In the genomic region with DNA sequence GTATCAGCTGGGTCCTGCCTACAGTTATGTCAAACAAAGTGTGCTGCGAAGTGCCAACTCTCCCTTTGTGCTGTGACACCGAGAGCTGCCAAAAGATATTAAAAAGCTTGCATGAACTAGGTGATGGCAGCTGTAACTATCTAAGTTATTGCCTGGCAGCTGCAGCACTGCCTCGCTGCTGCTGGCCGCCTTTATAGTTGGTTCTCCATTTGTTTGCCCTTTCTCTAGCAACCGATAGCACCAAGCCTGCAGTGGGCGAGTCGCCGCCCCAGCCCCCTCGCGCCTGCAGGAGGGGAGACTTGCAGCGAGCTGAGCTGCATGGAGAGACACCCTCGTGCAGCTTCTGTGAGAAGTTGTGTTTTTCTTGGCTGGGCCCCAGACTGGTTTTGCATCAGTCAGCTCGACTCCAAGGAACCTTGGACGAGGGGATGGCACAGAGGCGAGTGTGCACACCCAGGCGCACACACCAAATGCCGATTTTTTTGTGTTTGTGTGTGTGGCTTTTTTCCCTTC, we compare ENCODE assay signal across 13 cellular contexts.
DNase-seq lines count a peak whose midpoint lies in the region; TF ChIP-seq lines count a peak whose summit lies in the region.
"Had no signal": no experiment of that assay in that cellular context is flagged by ENCODE, and none has a peak within 500 bp of the region (broad histone marks: within the 10 kb centered on the region; RNA-seq: fewer than 3 reads in every experiment).

No MANE protein-coding gene starts in this region.

- H3K4me1 ChIP-seq in cardiac muscle cell (ENCODE audit: low read depth) (peaks cover 6% of the 10 kb centered on the region), SK-N-SH (ENCODE audit: control insufficient read depth in 1 of 2, insufficient read depth in 2 of 2, low read depth in 1 of 2, low read length in 1 of 2) (no peaks in the 10 kb centered on the region)
- H3K4me1 ChIP-seq: Peyer's patch had no signal

- H3K9ac ChIP-seq in SK-N-SH: no peak overlapping the region

- no peak for TF ChIP-seq CTCF in cardiac muscle cell (IDR thresholded peaks at IDR 0.05; ENCODE audit: low read depth, low read length)
- TF ChIP-seq CTCF in SK-N-SH (IDR thresholded peaks at IDR 0.05): no peak

- H3K27ac ChIP-seq in cardiac muscle cell: no peak overlapping the region
- H3K27ac ChIP-seq in SK-N-SH (ENCODE audit: low read depth in 2 of 2, low read length in 1 of 2): no peak overlapping the region
- H3K27ac ChIP-seq: ovary, Peyer's patch had no signal

- no peak for TF ChIP-seq EP300 in SK-N-SH (IDR thresholded peaks at IDR 0.05; ENCODE audit: borderline replicate concordance in 1 of 2, low read depth in 1 of 2, low read length in 1 of 2)

- no peaks in the 10 kb centered on the region for H4K20me1 ChIP-seq in SK-N-SH (ENCODE audit: insufficient read depth)

- TF ChIP-seq RAD21 in SK-N-SH (IDR thresholded peaks at IDR 0.05; ENCODE audit: low read length): no peak

- H3F3A ChIP-seq in SK-N-SH (replicated peaks; ENCODE audit: insufficient read depth): no peaks in the 10 kb centered on the region

- H3K4me3 ChIP-seq in cardiac muscle cell (no peak overlapping the region), skeletal muscle cell (ENCODE audit: low read depth, low read length) (peak overlapping the region; percentile 13), SK-N-SH (ENCODE audit: low read depth in 2 of 2, low read length in 1 of 2) (no peak overlapping the region)
- H3K4me3 ChIP-seq: ovary, Peyer's patch had no signal

- H3K27me3 ChIP-seq in cardiac muscle cell (no peaks in the 10 kb centered on the region), SK-N-SH (ENCODE audit: insufficient read depth) (no peaks in the 10 kb centered on the region)
- H3K27me3 ChIP-seq: ovary, Peyer's patch had no signal

- DNase-seq in DMS79 (lab: John Stamatoyannopoulos, UW): peak; percentile 16
- DNase-seq in DMS79 treated with DMSO at 0.1 percent for 48 hours (lab: John Stamatoyannopoulos, UW): no peak
- peak; percentile 15 for DNase-seq in NCI-H510A (lab: John Stamatoyannopoulos, UW)
- peak; percentile 14 to 20 for DNase-seq in cardiac muscle cell (ENCODE audit: low read depth in 1 of 2, low spot score in 1 of 2)
- no peak for DNase-seq in skeletal muscle cell (ENCODE audit: low read depth)
- DNase-seq in A172 (ENCODE audit: low spot score): no peak
- no peak for DNase-seq in SK-N-SH
- DNase-seq in central memory CD4-positive, alpha-beta T cell: no peak
- DNase-seq: 8988T; activated naive CD8-positive, alpha-beta T cell treated with anti-CD3 and anti-CD28 coated beads for 36 hours; MM.1S; ovary; Peyer's patch had no signal

- no peak overlapping the region for H2AFZ ChIP-seq in SK-N-SH (ENCODE audit: low read depth)

- no peaks in the 10 kb centered on the region for H3K9me2 ChIP-seq in SK-N-SH

- POLR2A ChIA-PET in SK-N-SH (lab: Yijun Ruan, JAX): interaction anchor here (0.6 kb wide), 1 partner anchor 77 kb away, joined by 5 read pairs; no protein-coding TSS in a partner anchor

- H3K9me3 ChIP-seq in cardiac muscle cell (ENCODE audit: low read depth): no peaks in the 10 kb centered on the region
- no peaks in the 10 kb centered on the region for H3K9me3 ChIP-seq in SK-N-SH
- H3K9me3 ChIP-seq: ovary, Peyer's patch had no signal

- 62% methylated on average over 15 of the region's 17 CpGs for WGBS in SK-N-SH (ENCODE audit: low lambda C conversion rate)

- H3K36me3 ChIP-seq in cardiac muscle cell (no peaks in the 10 kb centered on the region), SK-N-SH (replicated peaks in 1 of 2; ENCODE audit: control insufficient read depth in 1 of 2, insufficient read depth in 2 of 2, low read length in 1 of 2) (no peaks in the 10 kb centered on the region)
- H3K36me3 ChIP-seq: ovary, Peyer's patch had no signal

- CTCF ChIA-PET in SK-N-SH (lab: Yijun Ruan, JAX): interaction anchor here (0.8 to 3.3 kb wide), 3 partner anchors 8 to 741 kb away, joined by 3 to 9 read pairs (median 8); no protein-coding TSS in a partner anchor

- H3K79me2 ChIP-seq in SK-N-SH (ENCODE audit: insufficient read depth): no peaks in the 10 kb centered on the region

- H3K4me2 ChIP-seq in SK-N-SH: no peak overlapping the region

TF ChIP-seq in SK-N-SH, 30 proteins besides CTCF, POLR2A, EP300 and RAD21:
- TF ChIP-seq GATA2 (CRISPR knock-in tag; IDR thresholded peaks at IDR 0.05) (no peak), MXI1 (IDR thresholded peaks at IDR 0.05; ENCODE audit: low read depth, low read length) (no peak), RFX5 (IDR thresholded peaks at IDR 0.05; ENCODE audit: low read length) (no peak), POLR2AphosphoS5 (IDR thresholded peaks at IDR 0.05; ENCODE audit: low read depth, low read length) (no peak), NFIC (IDR thresholded peaks at IDR 0.05; ENCODE audit: borderline replicate concordance) (no peak), RCOR1 (IDR thresholded peaks at IDR 0.05; ENCODE audit: low read length) (no peak), ELF1 (IDR thresholded peaks at IDR 0.05) (no peak)
- TF ChIP-seq, protein P1, sequence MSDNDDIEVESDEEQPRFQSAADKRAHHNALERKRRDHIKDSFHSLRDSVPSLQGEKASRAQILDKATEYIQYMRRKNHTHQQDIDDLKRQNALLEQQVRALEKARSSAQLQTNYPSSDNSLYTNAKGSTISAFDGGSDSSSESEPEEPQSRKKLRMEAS (IDR thresholded peaks at IDR 0.05; ENCODE audit: low read depth): no peak
- TF ChIP-seq, protein P2, sequence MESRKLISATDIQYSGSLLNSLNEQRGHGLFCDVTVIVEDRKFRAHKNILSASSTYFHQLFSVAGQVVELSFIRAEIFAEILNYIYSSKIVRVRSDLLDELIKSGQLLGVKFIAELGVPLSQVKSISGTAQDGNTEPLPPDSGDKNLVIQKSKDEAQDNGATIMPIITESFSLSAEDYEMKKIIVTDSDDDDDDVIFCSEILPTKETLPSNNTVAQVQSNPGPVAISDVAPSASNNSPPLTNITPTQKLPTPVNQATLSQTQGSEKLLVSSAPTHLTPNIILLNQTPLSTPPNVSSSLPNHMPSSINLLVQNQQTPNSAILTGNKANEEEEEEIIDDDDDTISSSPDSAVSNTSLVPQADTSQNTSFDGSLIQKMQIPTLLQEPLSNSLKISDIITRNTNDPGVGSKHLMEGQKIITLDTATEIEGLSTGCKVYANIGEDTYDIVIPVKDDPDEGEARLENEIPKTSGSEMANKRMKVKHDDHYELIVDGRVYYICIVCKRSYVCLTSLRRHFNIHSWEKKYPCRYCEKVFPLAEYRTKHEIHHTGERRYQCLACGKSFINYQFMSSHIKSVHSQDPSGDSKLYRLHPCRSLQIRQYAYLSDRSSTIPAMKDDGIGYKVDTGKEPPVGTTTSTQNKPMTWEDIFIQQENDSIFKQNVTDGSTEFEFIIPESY (IDR thresholded peaks at IDR 0.05; ENCODE audit: borderline replicate concordance, low read depth): no peak
- TF ChIP-seq, protein P3, sequence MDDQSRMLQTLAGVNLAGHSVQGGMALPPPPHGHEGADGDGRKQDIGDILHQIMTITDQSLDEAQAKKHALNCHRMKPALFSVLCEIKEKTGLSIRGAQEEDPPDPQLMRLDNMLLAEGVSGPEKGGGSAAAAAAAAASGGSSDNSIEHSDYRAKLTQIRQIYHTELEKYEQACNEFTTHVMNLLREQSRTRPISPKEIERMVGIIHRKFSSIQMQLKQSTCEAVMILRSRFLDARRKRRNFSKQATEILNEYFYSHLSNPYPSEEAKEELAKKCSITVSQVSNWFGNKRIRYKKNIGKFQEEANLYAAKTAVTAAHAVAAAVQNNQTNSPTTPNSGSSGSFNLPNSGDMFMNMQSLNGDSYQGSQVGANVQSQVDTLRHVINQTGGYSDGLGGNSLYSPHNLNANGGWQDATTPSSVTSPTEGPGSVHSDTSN (IDR thresholded peaks at IDR 0.05): no peak
- TF ChIP-seq, protein P4, sequence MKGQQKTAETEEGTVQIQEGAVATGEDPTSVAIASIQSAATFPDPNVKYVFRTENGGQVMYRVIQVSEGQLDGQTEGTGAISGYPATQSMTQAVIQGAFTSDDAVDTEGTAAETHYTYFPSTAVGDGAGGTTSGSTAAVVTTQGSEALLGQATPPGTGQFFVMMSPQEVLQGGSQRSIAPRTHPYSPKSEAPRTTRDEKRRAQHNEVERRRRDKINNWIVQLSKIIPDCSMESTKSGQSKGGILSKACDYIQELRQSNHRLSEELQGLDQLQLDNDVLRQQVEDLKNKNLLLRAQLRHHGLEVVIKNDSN (IDR thresholded peaks at IDR 0.05; ENCODE audit: borderline replicate concordance, low read depth): no peak
- TF ChIP-seq, protein P5, sequence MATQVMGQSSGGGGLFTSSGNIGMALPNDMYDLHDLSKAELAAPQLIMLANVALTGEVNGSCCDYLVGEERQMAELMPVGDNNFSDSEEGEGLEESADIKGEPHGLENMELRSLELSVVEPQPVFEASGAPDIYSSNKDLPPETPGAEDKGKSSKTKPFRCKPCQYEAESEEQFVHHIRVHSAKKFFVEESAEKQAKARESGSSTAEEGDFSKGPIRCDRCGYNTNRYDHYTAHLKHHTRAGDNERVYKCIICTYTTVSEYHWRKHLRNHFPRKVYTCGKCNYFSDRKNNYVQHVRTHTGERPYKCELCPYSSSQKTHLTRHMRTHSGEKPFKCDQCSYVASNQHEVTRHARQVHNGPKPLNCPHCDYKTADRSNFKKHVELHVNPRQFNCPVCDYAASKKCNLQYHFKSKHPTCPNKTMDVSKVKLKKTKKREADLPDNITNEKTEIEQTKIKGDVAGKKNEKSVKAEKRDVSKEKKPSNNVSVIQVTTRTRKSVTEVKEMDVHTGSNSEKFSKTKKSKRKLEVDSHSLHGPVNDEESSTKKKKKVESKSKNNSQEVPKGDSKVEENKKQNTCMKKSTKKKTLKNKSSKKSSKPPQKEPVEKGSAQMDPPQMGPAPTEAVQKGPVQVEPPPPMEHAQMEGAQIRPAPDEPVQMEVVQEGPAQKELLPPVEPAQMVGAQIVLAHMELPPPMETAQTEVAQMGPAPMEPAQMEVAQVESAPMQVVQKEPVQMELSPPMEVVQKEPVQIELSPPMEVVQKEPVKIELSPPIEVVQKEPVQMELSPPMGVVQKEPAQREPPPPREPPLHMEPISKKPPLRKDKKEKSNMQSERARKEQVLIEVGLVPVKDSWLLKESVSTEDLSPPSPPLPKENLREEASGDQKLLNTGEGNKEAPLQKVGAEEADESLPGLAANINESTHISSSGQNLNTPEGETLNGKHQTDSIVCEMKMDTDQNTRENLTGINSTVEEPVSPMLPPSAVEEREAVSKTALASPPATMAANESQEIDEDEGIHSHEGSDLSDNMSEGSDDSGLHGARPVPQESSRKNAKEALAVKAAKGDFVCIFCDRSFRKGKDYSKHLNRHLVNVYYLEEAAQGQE (IDR thresholded peaks at IDR 0.05; ENCODE audit: low read depth, low read length): no peak

Comparison
In these comparisons a context has a peak if more than half of its experiments do, and no peak if none do; other contexts are left out.
1. DNase-seq: peak in DMS79 (single experiment), NCI-H510A (single experiment) and cardiac muscle cell (2 of 2); none in DMS79 treated with DMSO at 0.1 percent for 48 hours (single experiment), skeletal muscle cell (single experiment), A172 (single experiment), SK-N-SH (single experiment) and central memory CD4-positive, alpha-beta T cell (single experiment).